In the genomic region with DNA sequence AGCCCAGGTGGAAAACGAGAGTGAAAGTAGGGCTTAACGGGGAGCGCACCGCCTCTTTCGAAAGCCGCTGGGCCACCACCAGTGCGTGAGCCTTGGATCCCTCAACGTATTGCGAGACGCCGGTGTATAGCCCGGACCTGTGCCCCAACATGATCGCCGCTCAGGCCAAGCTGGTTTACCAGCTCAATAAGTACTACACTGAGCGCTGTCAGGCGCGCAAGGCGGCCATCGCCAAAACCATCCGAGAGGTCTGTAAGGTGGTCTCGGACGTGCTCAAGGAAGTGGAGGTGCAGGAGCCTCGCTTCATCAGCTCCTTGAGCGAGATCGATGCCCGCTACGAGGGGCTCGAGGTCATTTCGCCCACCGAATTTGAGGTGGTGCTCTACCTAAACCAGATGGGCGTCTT, we compare ENCODE assay signal across 9 cellular contexts. TPM values are rescaled to one million over a fixed set of nuclear protein-coding genes. Genes with fewer than 3 reads are reported as not detected.
DNase-seq lines count a peak whose midpoint lies in the region; ATAC-seq and TF ChIP-seq lines count a peak whose summit lies in the region.
"Had no signal": no experiment of that assay in that cellular context is flagged by ENCODE, and none has a peak within 500 bp of the region (broad histone marks: within the 10 kb centered on the region; RNA-seq: fewer than 3 reads in every experiment).

No MANE protein-coding gene starts in this region.

- peak overlapping the region; percentile 91 for H3K4me2 ChIP-seq in SK-N-SH

- POLR2A ChIA-PET in SK-N-SH (lab: Yijun Ruan, JAX) = no interaction called here

- WGBS in SK-N-SH (ENCODE audit: low lambda C conversion rate) = 17% methylated on average over 6 of the region's 31 CpGs
- 73% methylated on average over 31 of the region's 31 CpGs; no CpG with 5 or more reads in 1 of the 2 donors for WGBS in transverse colon (ENCODE audit: low coverage in 1 of 2), 2 donors

- intact Hi-C loops in mucosa of descending colon (cut with DNase I, micrococcal nuclease) = loop anchor here in 1 of 2 donors (5.0 kb wide), 1 partner anchor 281 kb away; no protein-coding TSS in a partner anchor
- intact Hi-C loops in transverse colon (cut with DNase I; ENCODE audit: low total_unique reads) = loop anchor here (5.0 kb wide), 1 partner anchor 281 kb away; no protein-coding TSS in a partner anchor

- in situ Hi-C loops in transverse colon (cut with MboI; ENCODE audit: low pct_ligation_motif_present in 1 of 4, low pct_unique_long_range_greater_than_20kb in 1 of 4, low sequenced_read_pairs in 3 of 4) = loop anchor here in 2 of 4 donors (10.0 to 25.0 kb wide), 2 partner anchors 271 to 278 kb away; no protein-coding TSS in a partner anchor

- peaks cover 24% of the 10 kb centered on the region for H3K79me2 ChIP-seq in SK-N-SH (ENCODE audit: insufficient read depth)

- H3K9ac ChIP-seq in SK-N-SH = peak overlapping the region; percentile 72

- H3K36me3 ChIP-seq in SK-N-SH (replicated peaks in 1 of 2; ENCODE audit: control insufficient read depth in 1 of 2, insufficient read depth in 2 of 2, low read length in 1 of 2) (no peaks in the 10 kb centered on the region), mucosa of descending colon (ENCODE audit: low read depth) (no peaks in the 10 kb centered on the region), transverse colon (peaks cover 0 to 13% (median 2%) of the 10 kb centered on the region in 4 donors)

- DNase-seq in SK-N-SH (peak; percentile 48), fibroblast of the aortic adventitia (ENCODE audit: low read depth) (no peak), mucosa of descending colon (peak in 1 of 3 donors; percentile 44), transverse colon (no peak), SIG-M5 (lab: John Stamatoyannopoulos, UW) (no peak), NCI-H2196 (lab: John Stamatoyannopoulos, UW; ENCODE audit: unreplicated experiment) (no peak)
- DNase-seq: activated T-cell treated with anti-CD3 and anti-CD28 coated beads, Interleukin-2, amount 50 U/mL, for 24 hours; NCI-H524 treated with DMSO at 0.1 percent for 48 hours had no signal

- H3K27me3 ChIP-seq in SK-N-SH (ENCODE audit: insufficient read depth) = no peaks in the 10 kb centered on the region
- no peaks in the 10 kb centered on the region for H3K27me3 ChIP-seq in transverse colon

- TF ChIP-seq EP300 in SK-N-SH (IDR thresholded peaks at IDR 0.05; ENCODE audit: borderline replicate concordance in 1 of 2, low read depth in 1 of 2, low read length in 1 of 2) (no peak), transverse colon (IDR thresholded peaks at IDR 0.05; ENCODE audit: low read depth) (no peak)

- no peaks in the 10 kb centered on the region for H4K20me1 ChIP-seq in SK-N-SH (ENCODE audit: insufficient read depth)

- ATAC-seq in mucosa of descending colon (no peak), HG03457 (IDR thresholded peaks at IDR 0.05; ENCODE audit: unreplicated experiment) (no peak)

- no peak for TF ChIP-seq RAD21 in SK-N-SH (IDR thresholded peaks at IDR 0.05; ENCODE audit: low read length)

- CTCF ChIA-PET in SK-N-SH (lab: Yijun Ruan, JAX) = interaction anchor here (1.0 to 3.1 kb wide), 4 partner anchors 15 to 285 kb away, joined by 3 to 17 read pairs (median 4); no protein-coding TSS in a partner anchor

- H3K27ac ChIP-seq in SK-N-SH (ENCODE audit: low read depth in 2 of 2, low read length in 1 of 2) (peak overlapping the region; percentile 22 to 71; a peak in 3 of 4 replicates), transverse colon (peak overlapping the region; percentile 84 to 91 (median 88))

- no peak for TF ChIP-seq CTCF in SK-N-SH (IDR thresholded peaks at IDR 0.05)
- TF ChIP-seq CTCF in fibroblast of the aortic adventitia (IDR thresholded peaks at IDR 0.05; ENCODE audit: insufficient read depth, low read length) = no peak
- TF ChIP-seq CTCF in mucosa of descending colon (IDR thresholded peaks at IDR 0.05) = no peak
- TF ChIP-seq CTCF in transverse colon (IDR thresholded peaks at IDR 0.05) = no peak

- peaks cover 3 to 30% of the 10 kb centered on the region in 2 experiments; a peak in 3 of 4 replicates for H3K4me1 ChIP-seq in SK-N-SH (ENCODE audit: control insufficient read depth in 1 of 2, insufficient read depth in 2 of 2, low read depth in 1 of 2, low read length in 1 of 2)
- H3K4me1 ChIP-seq in mucosa of descending colon (ENCODE audit: low read depth) = no peaks in the 10 kb centered on the region
- peaks cover 0 to 2% (median 0%) of the 10 kb centered on the region in 4 donors for H3K4me1 ChIP-seq in transverse colon

- no peaks in the 10 kb centered on the region for H3K9me3 ChIP-seq in SK-N-SH
- no peaks in the 10 kb centered on the region for H3K9me3 ChIP-seq in mucosa of descending colon
- no peaks in the 10 kb centered on the region for H3K9me3 ChIP-seq in transverse colon

- peaks cover 11% of the 10 kb centered on the region for H3F3A ChIP-seq in SK-N-SH (replicated peaks; ENCODE audit: insufficient read depth)

- H3K4me3 ChIP-seq in SK-N-SH (ENCODE audit: low read depth in 2 of 2, low read length in 1 of 2) (peak overlapping the region; percentile 70 to 87), fibroblast of the aortic adventitia (ENCODE audit: low read depth, low read length) (peak overlapping the region; percentile 50), mucosa of descending colon (peak overlapping the region; percentile 13), transverse colon (peak overlapping the region; percentile 28 to 52 (median 46))

- peak overlapping the region; percentile 78 for H2AFZ ChIP-seq in SK-N-SH (ENCODE audit: low read depth)

- H3K9me2 ChIP-seq in SK-N-SH = no peaks in the 10 kb centered on the region

- no peak for TF ChIP-seq POLR2A in transverse colon (IDR thresholded peaks at IDR 0.05)

TF ChIP-seq in SK-N-SH, 30 proteins besides CTCF, POLR2A, EP300 and RAD21:
- TF ChIP-seq, protein P1, sequence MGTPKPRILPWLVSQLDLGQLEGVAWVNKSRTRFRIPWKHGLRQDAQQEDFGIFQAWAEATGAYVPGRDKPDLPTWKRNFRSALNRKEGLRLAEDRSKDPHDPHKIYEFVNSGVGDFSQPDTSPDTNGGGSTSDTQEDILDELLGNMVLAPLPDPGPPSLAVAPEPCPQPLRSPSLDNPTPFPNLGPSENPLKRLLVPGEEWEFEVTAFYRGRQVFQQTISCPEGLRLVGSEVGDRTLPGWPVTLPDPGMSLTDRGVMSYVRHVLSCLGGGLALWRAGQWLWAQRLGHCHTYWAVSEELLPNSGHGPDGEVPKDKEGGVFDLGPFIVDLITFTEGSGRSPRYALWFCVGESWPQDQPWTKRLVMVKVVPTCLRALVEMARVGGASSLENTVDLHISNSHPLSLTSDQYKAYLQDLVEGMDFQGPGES (IDR thresholded peaks at IDR 0.05; ENCODE audit: low read depth, low read length) = no peak
- no peak for TF ChIP-seq MXI1 (IDR thresholded peaks at IDR 0.05; ENCODE audit: low read depth, low read length)
TF ChIP-seq in SK-N-SH: peak in this region for 0.

RNA-seq across cellular contexts. Expression of gene MAB21L2, which starts 0.9 kb away (rescaled TPM):
- 0.92 and 1.2 TPM in 2 replicates for polyA plus RNA-seq in SK-N-SH (2012; rRNA removed)
- 0.90 and 1.3 TPM in 2 replicates for polyA plus RNA-seq in SK-N-SH (2012; cell fraction: cytosol; rRNA removed)
- 0.36 and 0.74 TPM in 2 replicates for polyA plus RNA-seq in SK-N-SH (2012; cell fraction: nucleus; rRNA removed)
- total RNA-seq in fibroblast of the aortic adventitia (ENCODE audit: low replicate concordance) (0.63 TPM in 1 of 2 replicates, not detected in the other), mucosa of descending colon (100 to 1,000 TPM in 1 of 3 donors, 10 to 100 TPM in 1, 1 to 10 TPM in 1; 9.4 to 493 (median 18.2) TPM), transverse colon (100 to 1,000 TPM in 1 of 4 donors, 10 to 100 TPM in 3; 63.0 to 106 (median 78.9) TPM)

Comparison
In these comparisons a context has a peak if more than half of its experiments do, and no peak if none do; other contexts are left out.
1. H3K4me3 ChIP-seq: peak in every context shown above with its lines; median percentile 78 in SK-N-SH; 50 in fibroblast of the aortic adventitia; 46 in transverse colon; 13 in mucosa of descending colon.